In genomic region chr7:54995631-54996340, GRCh38 we compare ENCODE assay signal across 8 cellular contexts. TPM values are rescaled to one million over a fixed set of nuclear protein-coding genes. Genes with fewer than 3 reads are reported as not detected.
A peak's percentile ranks its signal among the peaks of the same experiment; 100 is the strongest.
DNase-seq lines count a peak whose midpoint lies in the region; ATAC-seq and TF ChIP-seq lines count a peak whose summit lies in the region.

No MANE protein-coding gene starts in this region.

- H2AFZ ChIP-seq in HCT116 (ENCODE audit: low read depth, low read length, poor library complexity, severe bottlenecking) (peak overlapping the region; percentile 72), PC-9 (peak overlapping the region; percentile 7)

- no peaks in the 10 kb centered on the region for H3K36me3 ChIP-seq in HCT116 (ENCODE audit: control insufficient read depth in 1 of 2, insufficient read depth in 2 of 2, low read length in 2 of 2)
- H3K36me3 ChIP-seq in PC-9 (ENCODE audit: low read depth) = no peaks in the 10 kb centered on the region
- no peaks in the 10 kb centered on the region for H3K36me3 ChIP-seq in gastroesophageal sphincter

- CTCF ChIA-PET in HCT116 (lab: Charles Lee) (interaction anchor here (1.1 kb wide), 1 partner anchor 207 kb away, joined by 3 read pairs; no protein-coding TSS in a partner anchor), PC-9 (lab: Charles Lee) (interaction anchor here (0.7 to 1.4 kb wide), 3 partner anchors 10 to 177 kb away, joined by 3 to 6 read pairs (median 5); no protein-coding TSS in a partner anchor)

- H3K9me3 ChIP-seq in HCT116 (ENCODE audit: control insufficient read depth in 1 of 2, insufficient read depth in 1 of 2, low read depth in 1 of 2, low read length in 2 of 2) (no peaks in the 10 kb centered on the region), PC-9 (ENCODE audit: insufficient read depth, low read depth) (peaks cover 9% of the 10 kb centered on the region; the same call in 1 of the 2 replicates), gastroesophageal sphincter (no peaks in the 10 kb centered on the region)

- H3K4me1 ChIP-seq in HCT116 (ENCODE audit: control insufficient read depth in 1 of 2, insufficient read depth in 2 of 2, low read length in 2 of 2) = peaks cover 18 to 28% of the 10 kb centered on the region in 2 experiments
- H3K4me1 ChIP-seq in PC-9 (replicated peaks; ENCODE audit: insufficient read depth) = peaks cover 56% of the 10 kb centered on the region
- H3K4me1 ChIP-seq in gastroesophageal sphincter = no peaks in the 10 kb centered on the region

- H3K4me3 ChIP-seq in HCT116 (replicated peaks in 1 of 2; ENCODE audit: low read depth in 1 of 2, low read length in 2 of 2) = peak overlapping the region in 1 of 2 experiments; percentile 16; a peak in 2 of 4 replicates
- peak overlapping the region; percentile 13 for H3K4me3 ChIP-seq in PC-9
- H3K4me3 ChIP-seq in gastroesophageal sphincter = no peak overlapping the region

- POLR2A ChIA-PET in HCT116 (lab: Charles Lee) = no interaction called here
- POLR2A ChIA-PET in PC-9 (lab: Charles Lee; ENCODE audit: unreplicated experiment) = interaction anchor here (0.6 to 0.7 kb wide), 3 partner anchors 21 to 125 kb away, joined by 4 to 5 read pairs (median 4); partner anchors contain the start of gene EGFR

- H3K9ac ChIP-seq in HCT116 (ENCODE audit: low read length) = peak overlapping the region; percentile 5; the same call in 1 of the 2 replicates

- peaks cover 63% of the 10 kb centered on the region for H3F3A ChIP-seq in PC-9 (ENCODE audit: insufficient read depth, low read depth)

- BruUV-seq in HCT116 (replicated peaks; lab: Mats Ljungman, UMichigan) (no TSS peak), PC-9 (replicated peaks; lab: Mats Ljungman, UMichigan) (TSS peak; percentile 47)

- H3K27me3 ChIP-seq in HCT116 (ENCODE audit: insufficient read depth, low read length) (no peaks in the 10 kb centered on the region), PC-9 (ENCODE audit: insufficient read depth, low read depth) (no peaks in the 10 kb centered on the region), gastroesophageal sphincter (no peaks in the 10 kb centered on the region)

- RAD21 ChIA-PET in HCT116 (lab: Charles Lee; ENCODE audit: low non-redundant PET in 1 of 2, low total read pairs in 2 of 2, uncharacterized antibody in 2 of 2, unreplicated experiment in 2 of 2) = interaction anchor here in 1 of 2 experiments (0.7 kb wide), 1 partner anchor 779 kb away, joined by 4 read pairs; no protein-coding TSS in a partner anchor

- TF ChIP-seq EP300 in gastroesophageal sphincter (IDR thresholded peaks at IDR 0.05) = no peak

- TF ChIP-seq CTCF in HCT116 (IDR thresholded peaks at IDR 0.05 in 2 of 3, conservative IDR thresholded peaks at IDR 0.05 in 1 of 3; ENCODE audit: borderline replicate concordance in 1 of 3, insufficient read depth in 1 of 3, low read depth in 2 of 3, low read length in 2 of 3) = no peak
- TF ChIP-seq CTCF in PC-9 (conservative IDR thresholded peaks at IDR 0.05) = peak; percentile 9; the same call in 1 of the 2 replicates
- no peak for TF ChIP-seq CTCF in gastroesophageal sphincter (IDR thresholded peaks at IDR 0.05)

- H3K27ac ChIP-seq in HCT116 (ENCODE audit: low read depth, low read length) (peak overlapping the region; percentile 11; the same call in 1 of the 2 replicates), PC-9 (peak overlapping the region; percentile 89), gastroesophageal sphincter (no peak overlapping the region)

- peak; percentile 71 for DNase-seq in HCT116 (ENCODE audit: low read depth, low spot score)
- DNase-seq in PC-9 = peak; percentile 71 to 99
- DNase-seq in glomerular visceral epithelial cell (ENCODE audit: extremely low spot score) = peak; percentile 59
- DNase-seq in D341Med (ENCODE audit: low spot score) = no peak
- DNase-seq in DMS79 (lab: John Stamatoyannopoulos, UW) = no peak
- no peak for DNase-seq in NCI-H2107 treated with DMSO at 0.1 percent for 48 hours (lab: John Stamatoyannopoulos, UW; ENCODE audit: unreplicated experiment)

- TF ChIP-seq RAD21 in HCT116 (IDR thresholded peaks at IDR 0.05; ENCODE audit: low read depth) = peak; percentile 30

- TF ChIP-seq POLR2A in HCT116 (IDR thresholded peaks at IDR 0.05; ENCODE audit: borderline replicate concordance, extremely low read depth, insufficient read depth, insufficient read length) (no peak), gastroesophageal sphincter (IDR thresholded peaks at IDR 0.05) (no peak)

- intact Hi-C loops in HCT116 (cut with micrococcal nuclease) (loop anchor here (5.0 kb wide), 1 partner anchor 153 kb away; no protein-coding TSS in a partner anchor), PC-9 (cut with micrococcal nuclease; ENCODE audit: unreplicated experiment) (loop anchor here (1.0 to 5.0 kb wide), 5 partner anchors 10 to 118 kb away; no protein-coding TSS in a partner anchor)

- H3K79me2 ChIP-seq in HCT116 (ENCODE audit: insufficient read depth, low read length) = no peaks in the 10 kb centered on the region
- no peaks in the 10 kb centered on the region for H3K79me2 ChIP-seq in PC-9 (ENCODE audit: low read depth)

- ATAC-seq in GM18502 (IDR thresholded peaks at IDR 0.05; ENCODE audit: poor library complexity, unreplicated experiment) (peak; percentile 97), HCT116 (peak; percentile 89), gastroesophageal sphincter (no peak)

- no peaks in the 10 kb centered on the region for H4K20me1 ChIP-seq in HCT116 (ENCODE audit: insufficient read depth)
- H4K20me1 ChIP-seq in PC-9 (ENCODE audit: insufficient read depth) = no peaks in the 10 kb centered on the region

- H3K9me2 ChIP-seq in HCT116 (ENCODE audit: insufficient read depth) = no peaks in the 10 kb centered on the region
- no peaks in the 10 kb centered on the region for H3K9me2 ChIP-seq in PC-9 (ENCODE audit: insufficient read depth)

- H3K4me2 ChIP-seq in HCT116 (ENCODE audit: low read length) (peak overlapping the region; percentile 68), PC-9 (peak overlapping the region; percentile 65)

- WGBS in gastroesophageal sphincter (ENCODE audit: low coverage in 1 of 2), 2 donors = 69 to 80% methylated on average over 5 of the region's 5 CpGs

TF ChIP-seq in HCT116, 20 proteins besides CTCF, POLR2A, EP300 and RAD21 (continues in another document):
- peak; percentile 88 for TF ChIP-seq FOSL1 (IDR thresholded peaks at IDR 0.05; ENCODE audit: low read depth)
- TF ChIP-seq EGR1 (IDR thresholded peaks at IDR 0.05; ENCODE audit: low read depth) = peak; percentile 77
- TF ChIP-seq SRF (IDR thresholded peaks at IDR 0.05; ENCODE audit: low read depth) = peak; percentile 38; the same call in 1 of the 2 replicates
- TF ChIP-seq CBX3 (IDR thresholded peaks at IDR 0.05; ENCODE audit: low read depth) = peak; percentile 77; the same call in 1 of the 2 replicates
- TF ChIP-seq ZBTB33 (IDR thresholded peaks at IDR 0.05; ENCODE audit: extremely low read depth, insufficient replicate concordance, low read length) = no peak
- peak; percentile 76 for TF ChIP-seq TCF7L2 (IDR thresholded peaks at IDR 0.05; ENCODE audit: borderline replicate concordance, extremely low read depth, insufficient read depth, insufficient read length)
- peak; percentile 76 for TF ChIP-seq ELF1 (IDR thresholded peaks at IDR 0.05; ENCODE audit: borderline replicate concordance, low read depth)
- no peak for TF ChIP-seq REST (IDR thresholded peaks at IDR 0.05; ENCODE audit: low read depth)
- peak; percentile 47 for TF ChIP-seq MAX (IDR thresholded peaks at IDR 0.05)
- TF ChIP-seq POLR2AphosphoS5 (IDR thresholded peaks at IDR 0.05; ENCODE audit: low read depth, low read length) = peak; percentile 42; the same call in 1 of the 2 replicates
- TF ChIP-seq ZFX (IDR thresholded peaks at IDR 0.05) = no peak

RNA-seq across cellular contexts. Expression of gene EGFR, which starts 23.0 kb away (rescaled TPM):
- total RNA-seq in HCT116 (2021; ENCODE audit: unreplicated experiment) = 71.5 TPM
- polyA plus RNA-seq in HCT116 (2012) = 27.5 and 28.7 TPM in 2 replicates
- total RNA-seq in PC-9 (2021) = 324 and 342 TPM in 2 replicates
- total RNA-seq in gastroesophageal sphincter = 100 to 1,000 TPM in 3 of 4 donors, 10 to 100 TPM in 1; 85.7 to 126 (median 111) TPM

Comparison
In these comparisons a context has a peak if more than half of its experiments do, and no peak if none do; other contexts are left out.
1. DNase-seq: peak in HCT116 (single experiment), PC-9 (2 of 2) and glomerular visceral epithelial cell (single experiment); none in D341Med (single experiment), DMS79 (single experiment) and NCI-H2107 treated with DMSO at 0.1 percent for 48 hours (single experiment).
2. H3K27ac ChIP-seq: peak in HCT116 (single experiment) and PC-9 (single experiment); none in gastroesophageal sphincter (0 of 4).